15 cellular contexts compared by ENCODE assay signal in genomic region chr5:147534172-147534951, GRCh38. TPM values are rescaled to one million over a fixed set of nuclear protein-coding genes. Genes with fewer than 3 reads are reported as not detected.
A peak's percentile ranks its signal among the peaks of the same experiment; 100 is the strongest.
DNase-seq lines count a peak whose midpoint lies in the region; ATAC-seq and TF ChIP-seq lines count a peak whose summit lies in the region.
"Had no signal": no experiment of that assay in that cellular context is flagged by ENCODE, and none has a peak within 500 bp of the region (broad histone marks: within the 10 kb centered on the region; RNA-seq: fewer than 3 reads in every experiment).

No MANE protein-coding gene starts in this region.

- H3K27me3 ChIP-seq in GM23248 (replicated peaks; ENCODE audit: insufficient read depth) (no peaks in the 10 kb centered on the region), RWPE2 (ENCODE audit: insufficient read depth, poor library complexity, severe bottlenecking) (no peaks in the 10 kb centered on the region), fibroblast of lung (ENCODE audit: control insufficient read depth, insufficient read depth, low read length) (no peaks in the 10 kb centered on the region), skeletal muscle tissue (ENCODE audit: control insufficient read depth in 3 of 3, insufficient read depth in 3 of 3, low read length in 3 of 3) (no peaks in the 10 kb centered on the region)

- WGBS in GM23248 (ENCODE audit: low coverage in 1 of 2, low lambda C conversion rate in 2 of 2, missing lambda C conversion rate in 2 of 2), 2 experiments, result 45 to 46% methylated on average over 3 of the region's 3 CpGs

- peak overlapping the region; percentile 18 for H3K4me3 ChIP-seq in GM23248
- no peak overlapping the region for H3K4me3 ChIP-seq in RWPE2 (ENCODE audit: severe bottlenecking)
- no peak overlapping the region for H3K4me3 ChIP-seq in fibroblast of lung (replicated peaks in 1 of 4; ENCODE audit: control extremely low read depth in 1 of 4, insufficient read depth in 1 of 4, low read depth in 3 of 4, low read length in 4 of 4)
- H3K4me3 ChIP-seq in skeletal muscle tissue (ENCODE audit: low read length in 3 of 3), result no peak overlapping the region

- H3K4me2 ChIP-seq in GM23248 (ENCODE audit: unreplicated experiment) (peak overlapping the region; percentile 53), fibroblast of lung (ENCODE audit: extremely low read depth, insufficient read depth, low read length) (peak overlapping the region; percentile 27)

- H3K9me2 ChIP-seq in GM23248 (ENCODE audit: insufficient read depth), result no peaks in the 10 kb centered on the region

- DNase-seq in GM23248 (peak; percentile 55), RWPE2 (ENCODE audit: low spot score) (no peak), fibroblast of lung (ENCODE audit: low read depth in 2 of 2) (peak; percentile 83 to 88)
- DNase-seq in effector CD8-positive, alpha-beta T cell (lab: John Stamatoyannopoulos, UW), result no peak
- DNase-seq: activated CD4-positive, alpha-beta T cell treated with anti-CD3 and anti-CD28 coated beads for 1 hour; activated gamma-delta T cell; DMS53; foreskin melanocyte; KBM-7; NCI-H1092; small intestine had no signal

- no peak for ATAC-seq in RWPE2 (ENCODE audit: low read depth)
- ATAC-seq in GM19463 (IDR thresholded peaks at IDR 0.05; ENCODE audit: unreplicated experiment), result no peak
- no peak for ATAC-seq in HG03342 (IDR thresholded peaks at IDR 0.05; ENCODE audit: unreplicated experiment)

- H3K9ac ChIP-seq in GM23248, result peak overlapping the region; percentile 32; the same call in 1 of the 2 replicates
- H3K9ac ChIP-seq in fibroblast of lung (ENCODE audit: insufficient read depth, low read length), result no peak overlapping the region
- no peak overlapping the region for H3K9ac ChIP-seq in skeletal muscle tissue (ENCODE audit: low read depth in 1 of 3, low read length in 3 of 3)

- H4K20me1 ChIP-seq in GM23248 (ENCODE audit: insufficient read depth), result no peaks in the 10 kb centered on the region
- no peaks in the 10 kb centered on the region for H4K20me1 ChIP-seq in fibroblast of lung (ENCODE audit: control insufficient read depth, extremely low read depth, insufficient read depth, low read length)

- peaks cover 31% of the 10 kb centered on the region for H3F3A ChIP-seq in GM23248 (ENCODE audit: insufficient read depth)

- H3K79me2 ChIP-seq in GM23248 (ENCODE audit: insufficient read depth) (no peaks in the 10 kb centered on the region), fibroblast of lung (ENCODE audit: control insufficient read depth, insufficient read depth, low read length) (no peaks in the 10 kb centered on the region)

- in situ Hi-C loops in GM23248 (cut with MboI), result no loop called here

- TF ChIP-seq CTCF in RWPE2 (IDR thresholded peaks at IDR 0.05; ENCODE audit: poor library complexity, severe bottlenecking) (no peak), fibroblast of lung (conservative IDR thresholded peaks at IDR 0.05 in 1 of 2, IDR thresholded peaks at IDR 0.05 in 1 of 2; ENCODE audit: low read depth in 1 of 2, low read length in 2 of 2) (no peak)

- H3K9me3 ChIP-seq in GM23248 (ENCODE audit: low read depth), result no peaks in the 10 kb centered on the region
- no peaks in the 10 kb centered on the region for H3K9me3 ChIP-seq in RWPE2 (ENCODE audit: severe bottlenecking)
- H3K9me3 ChIP-seq in fibroblast of lung (ENCODE audit: control insufficient read depth, insufficient read depth, low read depth, low read length), result no peaks in the 10 kb centered on the region
- no peaks in the 10 kb centered on the region for H3K9me3 ChIP-seq in skeletal muscle tissue (ENCODE audit: control insufficient read depth in 3 of 3, low read length in 3 of 3)

- H3K36me3 ChIP-seq in GM23248 (ENCODE audit: low read depth) (no peaks in the 10 kb centered on the region), RWPE2 (ENCODE audit: low read depth) (no peaks in the 10 kb centered on the region), fibroblast of lung (ENCODE audit: control insufficient read depth, insufficient read depth, low read length) (no peaks in the 10 kb centered on the region), skeletal muscle tissue (ENCODE audit: control insufficient read depth in 3 of 3, insufficient read depth in 3 of 3, low read length in 3 of 3) (no peaks in the 10 kb centered on the region)

- H2AFZ ChIP-seq in GM23248 (0 out of 2 replicates have a peak overlapping the region, but pooled peaks have one; percentile 25), fibroblast of lung (ENCODE audit: low read length) (no peak overlapping the region)

- H3K27ac ChIP-seq in GM23248 (peak overlapping the region; percentile 63), RWPE2 (ENCODE audit: poor library complexity, severe bottlenecking) (peak overlapping the region; percentile 93), fibroblast of lung (ENCODE audit: insufficient read depth, low read length) (peak overlapping the region; percentile 47), skeletal muscle tissue (ENCODE audit: low read depth, low read length) (peak overlapping the region; percentile 47)

- H3K4me1 ChIP-seq in GM23248 (ENCODE audit: insufficient read depth), result peaks cover 35% of the 10 kb centered on the region
- peaks cover 41% of the 10 kb centered on the region for H3K4me1 ChIP-seq in RWPE2 (ENCODE audit: insufficient read depth, poor library complexity, severe bottlenecking)
- H3K4me1 ChIP-seq in fibroblast of lung (ENCODE audit: control insufficient read depth, extremely low read depth, insufficient read depth, low read length), result peaks cover 6% of the 10 kb centered on the region
- no peaks in the 10 kb centered on the region for H3K4me1 ChIP-seq in skeletal muscle tissue (ENCODE audit: control insufficient read depth in 3 of 3, insufficient read depth in 3 of 3, low read length in 3 of 3)

RNA-seq across cellular contexts. Expression of gene DPYSL3, which starts 24.5 kb away (rescaled TPM):
- 34.3 and 42.8 TPM in 2 replicates for total RNA-seq in GM23248 (2014; rRNA removed; shearing (Covaris generic))
- polyA plus RNA-seq in GM23248 (2016; fragmentation: Nextera tagmentation; extraction: Ambion mirVana), result 8.8 and 9.2 TPM in 2 replicates
- total RNA-seq in fibroblast of lung, result 135 and 206 TPM in 2 replicates
- 52.4 and 158 TPM in 2 replicates for polyA plus RNA-seq in fibroblast of lung
- polyA plus RNA-seq in fibroblast of lung (2012), result 44.8 and 140 TPM in 2 replicates
- polyA minus RNA-seq in fibroblast of lung (ENCODE audit: low replicate concordance), result 202 and 569 TPM in 2 replicates
- 109 TPM for total RNA-seq in skeletal muscle tissue
- polyA plus RNA-seq: CD14-positive monocyte had no signal

Comparison
In these comparisons a context has a peak if more than half of its experiments do, and no peak if none do; other contexts are left out.
1. DNase-seq: peak in GM23248 (single experiment) and fibroblast of lung (2 of 2); none in RWPE2 (single experiment) and effector CD8-positive, alpha-beta T cell (single experiment).
2. Peak in every context shown above with its lines, with median percentiles within 50 percentile points of each other: H3K27ac ChIP-seq.